ENCODE assay signal across 8 cellular contexts in genomic region chr18:31658670-31659573, GRCh38. TPM values are rescaled to one million over a fixed set of nuclear protein-coding genes. Genes with fewer than 3 reads are reported as not detected.
DNase-seq lines count a peak whose midpoint lies in the region; ATAC-seq and TF ChIP-seq lines count a peak whose summit lies in the region.

No MANE protein-coding gene starts in this region.

- no peaks in the 10 kb centered on the region for H3K9me3 Mint-ChIP-seq in activated naive CD8-positive, alpha-beta T cell treated with anti-CD3 and anti-CD28 coated beads for 36 hours

- H3K27me3 Mint-ChIP-seq in activated naive CD8-positive, alpha-beta T cell treated with anti-CD3 and anti-CD28 coated beads for 36 hours, result peaks cover 13% of the 10 kb centered on the region

- no peak for DNase-seq in activated naive CD8-positive, alpha-beta T cell treated with anti-CD3 and anti-CD28 coated beads for 36 hours
- peak; percentile 26 for DNase-seq in stromal cell of bone marrow (ENCODE audit: low read depth)
- no peak for DNase-seq in NCI-H187 treated with DMSO at 0.1 percent for 48 hours (lab: John Stamatoyannopoulos, UW)
- no peak for DNase-seq in tibial nerve (ENCODE audit: low spot score in 2 of 2)
- no peak for DNase-seq in D341Med (ENCODE audit: low spot score)

- H3K4me1 Mint-ChIP-seq in activated naive CD8-positive, alpha-beta T cell treated with anti-CD3 and anti-CD28 coated beads for 36 hours, result peaks cover 19% of the 10 kb centered on the region

- no peak for TF ChIP-seq POLR2A in tibial nerve (IDR thresholded peaks at IDR 0.05)

- no peaks in the 10 kb centered on the region for H3K9me2 ChIP-seq in DOHH2 (replicated peaks; ENCODE audit: control insufficient read depth, low read length)

- peak overlapping the region; percentile 54 for H3K4me2 ChIP-seq in DOHH2 (ENCODE audit: low read length)

- H3K4me3 Mint-ChIP-seq in activated naive CD8-positive, alpha-beta T cell treated with anti-CD3 and anti-CD28 coated beads for 36 hours, result no peak overlapping the region

- TF ChIP-seq CTCF in DOHH2 (IDR thresholded peaks at IDR 0.05; ENCODE audit: low read depth, low read length, poor library complexity, severe bottlenecking), result no peak
- TF ChIP-seq CTCF in tibial nerve (IDR thresholded peaks at IDR 0.05), result no peak

- no peaks in the 10 kb centered on the region for H4K20me1 ChIP-seq in DOHH2 (ENCODE audit: control insufficient read depth, insufficient read depth, low read depth, low read length)

- H3K4me1 ChIP-seq in DOHH2 (ENCODE audit: control insufficient read depth, low read length) (peaks cover 28% of the 10 kb centered on the region), tibial nerve (no peaks in the 10 kb centered on the region)

- H3K36me3 Mint-ChIP-seq in activated naive CD8-positive, alpha-beta T cell treated with anti-CD3 and anti-CD28 coated beads for 36 hours, result no peaks in the 10 kb centered on the region

- ATAC-seq in GM19452 (IDR thresholded peaks at IDR 0.05; ENCODE audit: unreplicated experiment) (peak; percentile 66), HG03354 (IDR thresholded peaks at IDR 0.05; ENCODE audit: poor library complexity, severe bottlenecking, unreplicated experiment) (peak; percentile 82)

- H3K9me3 ChIP-seq in DOHH2 (ENCODE audit: control insufficient read depth, insufficient read depth, low read length), result no peaks in the 10 kb centered on the region
- no peaks in the 10 kb centered on the region for H3K9me3 ChIP-seq in tibial nerve

- H3F3A ChIP-seq in DOHH2 (ENCODE audit: control insufficient read depth, insufficient read depth), result peaks cover 2% of the 10 kb centered on the region; the same call in 1 of the 2 replicates

- no peaks in the 10 kb centered on the region for H3K79me2 ChIP-seq in DOHH2 (ENCODE audit: control insufficient read depth, low read length)

- H3K27ac ChIP-seq in DOHH2 (ENCODE audit: low read depth, low read length), result peak overlapping the region; percentile 53
- H3K27ac ChIP-seq in tibial nerve, result no peak overlapping the region

- TF ChIP-seq EP300 in tibial nerve (IDR thresholded peaks at IDR 0.05), result no peak

- H3K36me3 ChIP-seq in DOHH2 (ENCODE audit: control insufficient read depth, low read length), result no peaks in the 10 kb centered on the region
- H3K36me3 ChIP-seq in tibial nerve, result no peaks in the 10 kb centered on the region

- peak overlapping the region; percentile 65 for H3K27ac Mint-ChIP-seq in activated naive CD8-positive, alpha-beta T cell treated with anti-CD3 and anti-CD28 coated beads for 36 hours

- H3K4me3 ChIP-seq in DOHH2 (ENCODE audit: low read length) (peak overlapping the region; percentile 58), tibial nerve (no peak overlapping the region)

- H3K27me3 ChIP-seq in DOHH2 (ENCODE audit: control insufficient read depth, low read length) (no peaks in the 10 kb centered on the region), tibial nerve (no peaks in the 10 kb centered on the region)

- 72 to 73% methylated on average over 10 of the region's 10 CpGs for WGBS in tibial nerve, 2 donors

RNA-seq across cellular contexts. Expression of gene B4GALT6, which starts 25.5 kb away (rescaled TPM):
- 1 to 10 TPM; 3.1 to 3.2 TPM for total RNA-seq in activated naive CD8-positive, alpha-beta T cell treated with anti-CD3 and anti-CD28 coated beads for 36 hours
- total RNA-seq in tibial nerve, result 1 to 10 TPM in 3 of 4 donors, under 1 TPM in 1; 0.98 to 2.1 (median 1.5) TPM
